Comparison of ENCODE assay signal across 8 cellular contexts in the genomic region with DNA sequence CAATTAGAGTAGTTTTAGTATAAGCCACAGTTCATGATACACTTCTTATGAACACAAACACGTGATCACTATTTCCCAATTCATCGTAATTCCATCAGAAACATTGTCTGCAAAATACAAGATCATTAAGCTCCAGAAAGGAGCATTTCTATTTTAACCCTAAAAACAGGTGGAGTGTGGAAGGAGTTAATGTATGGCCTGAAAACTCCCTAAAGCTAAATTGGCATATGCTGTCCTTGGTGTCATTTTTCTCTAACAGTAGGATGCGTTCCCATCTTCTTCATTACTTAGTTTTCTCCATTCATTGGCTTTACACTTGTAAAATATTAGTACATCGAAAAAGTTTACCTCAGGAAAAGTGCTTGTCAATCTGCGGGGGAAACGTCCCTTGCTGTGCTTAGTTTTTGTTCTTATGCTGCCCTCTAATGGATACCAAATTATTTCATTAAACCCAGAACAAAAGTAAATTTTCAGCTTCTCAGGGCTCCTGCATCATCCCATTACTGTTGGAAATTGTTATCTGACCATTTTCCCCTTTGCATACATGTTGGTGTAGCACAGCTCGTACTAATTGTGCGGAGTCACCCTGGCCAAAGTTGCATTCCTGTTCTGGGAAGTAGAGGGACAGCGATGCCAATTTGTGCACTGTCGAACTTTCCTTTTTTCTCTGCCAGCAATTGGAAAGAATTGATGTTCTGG.
DNase-seq lines count a peak whose midpoint lies in the region; ATAC-seq and TF ChIP-seq lines count a peak whose summit lies in the region.

No MANE protein-coding gene starts in this region.

- no peaks in the 10 kb centered on the region for H3K27me3 ChIP-seq in endodermal cell (ENCODE audit: control insufficient read depth, insufficient read depth, low read length, poor library complexity, severe bottlenecking)

- no peaks in the 10 kb centered on the region for H3K9me3 Mint-ChIP-seq in endodermal cell

- H3K9ac ChIP-seq in endodermal cell (ENCODE audit: extremely low read depth, low read length, poor library complexity, severe bottlenecking) = no peak overlapping the region

- peaks cover 40% of the 10 kb centered on the region for H3K4me1 Mint-ChIP-seq in endodermal cell

- no peak overlapping the region for H3K4me3 Mint-ChIP-seq in endodermal cell

- no peaks in the 10 kb centered on the region for H3K36me3 ChIP-seq in endodermal cell (ENCODE audit: control insufficient read depth, insufficient read depth, low read length)

- in situ Hi-C loops in KBM-7 (cut with MboI; ENCODE audit: low pct_unique_long_range_greater_than_20kb, low sequenced_read_pairs) (loop anchor here (25.0 kb wide), 1 partner anchor 252 kb away; a partner anchor contains a TSS), SK-MEL-5 (cut with HindIII; ENCODE audit: low pct_unique_long_range_greater_than_20kb, low sequenced_read_pairs) (no loop called here)

- DNase-seq in activated T-cell treated with anti-CD3 and anti-CD28 coated beads for 4 hours = peak; percentile 1
- DNase-seq in activated T-cell treated with anti-CD3 and anti-CD28 coated beads, Interleukin-2, amount 50 U/mL, for 1 hour = no peak
- DNase-seq in KBM-7 = peak; percentile 61
- peak; percentile 65 for DNase-seq in SK-MEL-5 (ENCODE audit: low read depth, low spot score)
- DNase-seq in endodermal cell = no peak
- peak; percentile 58 for DNase-seq in myocyte (ENCODE audit: low read depth)
- no peak for DNase-seq in NCI-H1048 (lab: John Stamatoyannopoulos, UW)

- H3K9me3 ChIP-seq in endodermal cell (ENCODE audit: control insufficient read depth, low read length) = no peaks in the 10 kb centered on the region

- peak overlapping the region; percentile 26 for H3K27ac Mint-ChIP-seq in endodermal cell

- no peak overlapping the region for H3K4me3 ChIP-seq in endodermal cell (ENCODE audit: low read length)

- peak; percentile 72 for ATAC-seq in GM21447 (IDR thresholded peaks at IDR 0.05; ENCODE audit: unreplicated experiment)

- peaks cover 15% of the 10 kb centered on the region for H3K4me1 ChIP-seq in endodermal cell (ENCODE audit: control insufficient read depth, insufficient read depth, low read length)

- no peaks in the 10 kb centered on the region for H3K36me3 Mint-ChIP-seq in endodermal cell (ENCODE audit: low read depth)

- TF ChIP-seq CTCF in endodermal cell (conservative IDR thresholded peaks at IDR 0.05) = peak; percentile 74

- WGBS in endodermal cell (ENCODE audit: insufficient coverage in 1 of 2, insufficient read length in 1 of 2), 2 experiments = 50 to 62% methylated on average over 8 to 10 of the region's 10 CpGs

- no peaks in the 10 kb centered on the region for H3K27me3 Mint-ChIP-seq in endodermal cell (ENCODE audit: insufficient read depth)

- no peak overlapping the region for H3K27ac ChIP-seq in endodermal cell (ENCODE audit: low read depth, low read length)

Comparison
In these comparisons a context has a peak if more than half of its experiments do, and no peak if none do; other contexts are left out.
1. DNase-seq: peak in activated T-cell treated with anti-CD3 and anti-CD28 coated beads for 4 hours (single experiment), KBM-7 (single experiment), SK-MEL-5 (single experiment) and myocyte (single experiment); none in activated T-cell treated with anti-CD3 and anti-CD28 coated beads, Interleukin-2, amount 50 U/mL, for 1 hour (single experiment), endodermal cell (single experiment) and NCI-H1048 (single experiment).